ENCODE assay signal across 10 cellular contexts in genomic region chr18:26843760-26844159, GRCh38. TPM values are rescaled to one million over a fixed set of nuclear protein-coding genes. Genes with fewer than 3 reads are reported as not detected.
"Had no signal": no experiment of that assay in that cellular context is flagged by ENCODE, and none has a peak within 500 bp of the region (broad histone marks: within the 10 kb centered on the region; RNA-seq: fewer than 3 reads in every experiment).

No MANE protein-coding gene starts in this region.

- H3K9ac ChIP-seq: KMS-11 had no signal

- H3K27ac ChIP-seq: HL-60, KMS-11 had no signal

- H3K36me3 Mint-ChIP-seq: IgD-negative memory B cell had no signal

- H3K27ac Mint-ChIP-seq: IgD-negative memory B cell had no signal

- H3K4me3 Mint-ChIP-seq: IgD-negative memory B cell had no signal

- H3K4me3 ChIP-seq: K562 had no signal

- DNase-seq: IMR-90, KBM-7, KG1 had no signal

- FAIRE-seq: HTR-8/SVneo, K562 had no signal

- H3K27me3 Mint-ChIP-seq: IgD-negative memory B cell had no signal

- ATAC-seq: K562 had no signal

- H3K4me1 Mint-ChIP-seq: IgD-negative memory B cell had no signal

- H3K4me2 ChIP-seq: KMS-11 had no signal

RNA-seq across cellular contexts. Expression of gene AQP4, which starts 21.7 kb away (rescaled TPM):
- total RNA-seq: HT-29, HT1080, IMR-90 had no signal
- polyA plus RNA-seq: IgD-negative memory B cell, IMR-90, K562 had no signal
